Comparison of ENCODE assay signal across 8 cellular contexts in genomic region chr2:36650031-36650430, GRCh38. TPM values are rescaled to one million over a fixed set of nuclear protein-coding genes. Genes with fewer than 3 reads are reported as not detected.
DNase-seq lines count a peak whose midpoint lies in the region; ATAC-seq and TF ChIP-seq lines count a peak whose summit lies in the region.

No MANE protein-coding gene starts in this region.

- no peak overlapping the region for H3K4me3 Mint-ChIP-seq in type B pancreatic cell
- no peak overlapping the region for H3K4me3 Mint-ChIP-seq in CD8-positive, alpha-beta T cell

- DNase-seq in LoVo (ENCODE audit: low spot score): peak; percentile 87
- DNase-seq in dermis blood vessel endothelial cell: peak; percentile 72
- no peak for DNase-seq in type B pancreatic cell (ENCODE audit: extremely low spot score, unreplicated experiment)
- no peak for DNase-seq in cerebellar cortex (ENCODE audit: low spot score)
- no peak for DNase-seq in CD8-positive, alpha-beta T cell
- DNase-seq in NCI-H1930 (lab: John Stamatoyannopoulos, UW): no peak

- TF ChIP-seq CTCF in HEK293 (tag by site-specific recombination; IDR thresholded peaks at IDR 0.05): no peak
- TF ChIP-seq CTCF in type B pancreatic cell (conservative IDR thresholded peaks at IDR 0.05): no peak
- no peak for TF ChIP-seq CTCF in CD8-positive, alpha-beta T cell (IDR thresholded peaks at IDR 0.05)

- POLR2A ChIA-PET in HEK293 (lab: Yijun Ruan, JAX): no interaction called here
- POLR2A ChIA-PET in CD8-positive, alpha-beta T cell (lab: Charles Lee): no interaction called here

- no peaks in the 10 kb centered on the region; the same call in 1 of the 2 replicates for H3K9me3 ChIP-seq in HEK293 (ENCODE audit: control insufficient read depth, insufficient read depth, low read depth, low read length)
- no peaks in the 10 kb centered on the region for H3K9me3 ChIP-seq in CD8-positive, alpha-beta T cell (ENCODE audit: low read length)

- H3K4me1 ChIP-seq in HEK293 (ENCODE audit: control insufficient read depth, insufficient read depth, low read length): no peaks in the 10 kb centered on the region
- H3K4me1 ChIP-seq in CD8-positive, alpha-beta T cell (ENCODE audit: insufficient read depth, low read length): no peaks in the 10 kb centered on the region

- peak overlapping the region; percentile 75 for H3K27ac Mint-ChIP-seq in type B pancreatic cell
- no peak overlapping the region for H3K27ac Mint-ChIP-seq in CD8-positive, alpha-beta T cell

- intact Hi-C loops in CD8-positive, alpha-beta T cell (cut with DNase I, micrococcal nuclease): no loop called here

- no peaks in the 10 kb centered on the region for H3K27me3 Mint-ChIP-seq in type B pancreatic cell
- no peaks in the 10 kb centered on the region for H3K27me3 Mint-ChIP-seq in CD8-positive, alpha-beta T cell (ENCODE audit: low read depth)

- H3K27me3 ChIP-seq in CD8-positive, alpha-beta T cell (ENCODE audit: insufficient read depth, low read length): no peaks in the 10 kb centered on the region

- peak; percentile 66 for ATAC-seq in GM18517 (IDR thresholded peaks at IDR 0.05; ENCODE audit: unreplicated experiment)
- ATAC-seq in CD8-positive, alpha-beta T cell: no peak

- H3K9me3 Mint-ChIP-seq in type B pancreatic cell: peaks cover 16% of the 10 kb centered on the region
- peaks cover 3% of the 10 kb centered on the region for H3K9me3 Mint-ChIP-seq in CD8-positive, alpha-beta T cell

- no peak overlapping the region for H3K4me3 ChIP-seq in HEK293 (ENCODE audit: low read depth, low read length)
- H3K4me3 ChIP-seq in CD8-positive, alpha-beta T cell (ENCODE audit: low read depth, low read length): no peak overlapping the region

- H3K27ac ChIP-seq in HEK293 (ENCODE audit: extremely low read depth, low read depth, low read length): no peak overlapping the region
- no peak overlapping the region for H3K27ac ChIP-seq in CD8-positive, alpha-beta T cell (ENCODE audit: low read depth, low read length)

- H3K4me1 Mint-ChIP-seq in type B pancreatic cell (ENCODE audit: unreplicated experiment): no peaks in the 10 kb centered on the region
- no peaks in the 10 kb centered on the region for H3K4me1 Mint-ChIP-seq in CD8-positive, alpha-beta T cell (ENCODE audit: low read depth)

- CTCF ChIA-PET in HEK293 (lab: Yijun Ruan, JAX): interaction anchor here (1.8 kb wide), 1 partner anchor 14 kb away, joined by 8 read pairs; no protein-coding TSS in a partner anchor
- CTCF ChIA-PET in CD8-positive, alpha-beta T cell (lab: Charles Lee): no interaction called here

- no peaks in the 10 kb centered on the region for H3K36me3 Mint-ChIP-seq in type B pancreatic cell
- no peaks in the 10 kb centered on the region for H3K36me3 Mint-ChIP-seq in CD8-positive, alpha-beta T cell

- no peaks in the 10 kb centered on the region for H3K36me3 ChIP-seq in HEK293 (ENCODE audit: control insufficient read depth in 2 of 2, insufficient read depth in 1 of 2, low read length in 2 of 2)
- H3K36me3 ChIP-seq in CD8-positive, alpha-beta T cell (ENCODE audit: insufficient read depth, low read length): no peaks in the 10 kb centered on the region

TF ChIP-seq in HEK293, 187 proteins besides CTCF, POLR2A, EP300 and RAD21:
- TF ChIP-seq GLIS1 (tag by site-specific recombination; IDR thresholded peaks at IDR 0.05) (no peak), PRDM1 (tag by site-specific recombination; IDR thresholded peaks at IDR 0.05) (0 out of 2 replicates have a peak, but pooled peaks have one; percentile 39), ZNF19 (tag by site-specific recombination; IDR thresholded peaks at IDR 0.05; ENCODE audit: low read depth) (no peak), ZNF48 (tag by site-specific recombination; IDR thresholded peaks at IDR 0.05) (no peak), ZFP69B (tag by site-specific recombination; IDR thresholded peaks at IDR 0.05) (no peak), ZNF654 (tag by site-specific recombination; IDR thresholded peaks at IDR 0.05; ENCODE audit: low read depth) (no peak), ZNF324 (tag by site-specific recombination; IDR thresholded peaks at IDR 0.05) (no peak)
- TF ChIP-seq, protein P1, sequence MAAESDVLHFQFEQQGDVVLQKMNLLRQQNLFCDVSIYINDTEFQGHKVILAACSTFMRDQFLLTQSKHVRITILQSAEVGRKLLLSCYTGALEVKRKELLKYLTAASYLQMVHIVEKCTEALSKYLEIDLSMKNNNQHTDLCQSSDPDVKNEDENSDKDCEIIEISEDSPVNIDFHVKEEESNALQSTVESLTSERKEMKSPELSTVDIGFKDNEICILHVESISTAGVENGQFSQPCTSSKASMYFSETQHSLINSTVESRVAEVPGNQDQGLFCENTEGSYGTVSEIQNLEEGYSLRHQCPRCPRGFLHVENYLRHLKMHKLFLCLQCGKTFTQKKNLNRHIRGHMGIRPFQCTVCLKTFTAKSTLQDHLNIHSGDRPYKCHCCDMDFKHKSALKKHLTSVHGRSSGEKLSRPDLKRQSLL (tag by site-specific recombination; IDR thresholded peaks at IDR 0.05): peak; percentile 65; the same call in 1 of the 2 replicates
TF ChIP-seq in HEK293: peak in this region for 2.

RNA-seq across cellular contexts. Expression of gene VIT, which starts 46.5 kb away (rescaled TPM):
- total RNA-seq in dermis blood vessel endothelial cell (0.65 TPM in 1 of 2 replicates, not detected in the other), type B pancreatic cell (ENCODE audit: low replicate concordance) (1.2 and 1.4 TPM in 2 replicates)
- not detected for total RNA-seq in CD8-positive, alpha-beta T cell

RNA-seq across cellular contexts. Expression of gene FEZ2, which starts 52.1 kb away (rescaled TPM):
- total RNA-seq in dermis blood vessel endothelial cell (103 and 115 TPM in 2 replicates), type B pancreatic cell (ENCODE audit: low replicate concordance) (29.9 and 34.4 TPM in 2 replicates)
- total RNA-seq in CD8-positive, alpha-beta T cell: 1 to 10 TPM; 5.9 to 7.2 TPM

Comparison
In these comparisons a context has a peak if more than half of its experiments do, and no peak if none do; other contexts are left out.
1. DNase-seq: peak in LoVo (single experiment) and dermis blood vessel endothelial cell (single experiment); none in type B pancreatic cell (single experiment), cerebellar cortex (single experiment), CD8-positive, alpha-beta T cell (0 of 7) and NCI-H1930 (0 of 2).